1 cellular context compared by ENCODE assay signal in genomic region chr19:45953676-45954075, GRCh38.
TF ChIP-seq lines count a peak whose summit lies in the region.

No MANE protein-coding gene starts in this region.

TF ChIP-seq in GM12878, 131 proteins besides CTCF, POLR2A, EP300 and RAD21:
- TF ChIP-seq SKIL (IDR thresholded peaks at IDR 0.05; ENCODE audit: low read depth, poor library complexity, severe bottlenecking) (no peak), USF2 (IDR thresholded peaks at IDR 0.05; ENCODE audit: borderline replicate concordance, low read depth, low read length) (no peak), PRDM15 (CRISPR knock-in tag; IDR thresholded peaks at IDR 0.05) (no peak), KDM1A (IDR thresholded peaks at IDR 0.05; ENCODE audit: borderline replicate concordance) (no peak)
TF ChIP-seq in GM12878: peak in this region for 0.
